22 cellular contexts compared by ENCODE assay signal in genomic region chr10:71424496-71425194, GRCh38. TPM values are rescaled to one million over a fixed set of nuclear protein-coding genes. Genes with fewer than 3 reads are reported as not detected.
DNase-seq lines count a peak whose midpoint lies in the region; ATAC-seq, FAIRE-seq and TF ChIP-seq lines count a peak whose summit lies in the region.
"Had no signal": no experiment of that assay in that cellular context is flagged by ENCODE, and none has a peak within 500 bp of the region (broad histone marks: within the 10 kb centered on the region; RNA-seq: fewer than 3 reads in every experiment).

No MANE protein-coding gene starts in this region.

- TF ChIP-seq POLR2A in A549 (IDR thresholded peaks at IDR 0.05; ENCODE audit: low read length) = no peak

- CTCF ChIA-PET in A549 (lab: Yijun Ruan, JAX) = interaction anchor here (0.8 to 1.6 kb wide), 3 partner anchors 145 to 472 kb away, joined by 3 to 5 read pairs (median 5); no protein-coding TSS in a partner anchor
- CTCF ChIA-PET in WTC11 (lab: Charles Lee) = interaction anchor here (1.3 kb wide), 1 partner anchor 29 kb away, joined by 3 read pairs; no protein-coding TSS in a partner anchor

- POLR2A ChIA-PET in A549 (lab: Yijun Ruan, JAX) = no interaction called here
- POLR2A ChIA-PET in WTC11 (lab: Charles Lee) = no interaction called here

- WGBS in A549 (ENCODE audit: missing lambda C conversion rate) = 55% methylated on average over 9 of the region's 9 CpGs

- H3K4me1 ChIP-seq in A549 = no peaks in the 10 kb centered on the region

- peaks cover 6% of the 10 kb centered on the region for H3K27me3 Mint-ChIP-seq in WTC11 (ENCODE audit: low read depth)

- H3K9me3 ChIP-seq in A549 = no peaks in the 10 kb centered on the region
- H3K9me3 ChIP-seq in SK-N-MC (ENCODE audit: low read depth, low read length) = no peaks in the 10 kb centered on the region

- no peak overlapping the region for H3K4me3 Mint-ChIP-seq in WTC11
- H3K4me3 Mint-ChIP-seq: CD4-positive, alpha-beta memory T cell had no signal

- ATAC-seq in A549 (peak; percentile 25 to 27; a peak in 1 of 6 replicates), WTC11 (no peak), GM19035 (IDR thresholded peaks at IDR 0.05; ENCODE audit: unreplicated experiment) (no peak)
- ATAC-seq: HepG2, PC-3 had no signal

- H3K27ac ChIP-seq in A549 (no peak overlapping the region), SK-N-MC (peak overlapping the region; percentile 96)
- H3K27ac ChIP-seq: RWPE1 had no signal

- H3K4me3 ChIP-seq in A549 = no peak overlapping the region
- H3K4me3 ChIP-seq in SK-N-MC = peak overlapping the region; percentile 42
- H3K4me3 ChIP-seq: GM12878 had no signal

- TF ChIP-seq RAD21 in A549 (conservative IDR thresholded peaks at IDR 0.05 in 1 of 2, IDR thresholded peaks at IDR 0.05 in 1 of 2) = no peak

- no peaks in the 10 kb centered on the region for H3K36me3 Mint-ChIP-seq in WTC11
- H3K36me3 Mint-ChIP-seq: CD4-positive, alpha-beta memory T cell had no signal

- DNase-seq in A549 (ENCODE audit: low read depth in 1 of 2, low spot score in 1 of 2) (no peak), SK-N-MC (ENCODE audit: low read depth, low spot score) (no peak), iPS-NIHi7 (ENCODE audit: extremely low spot score) (peak; percentile 4), posterior vena cava (ENCODE audit: low spot score) (peak; percentile 30), WTC11 (ENCODE audit: low spot score) (no peak)
- DNase-seq in stimulated activated CD4-positive, alpha-beta T cell treated with anti-CD3 and anti-CD28 coated beads, Interleukin-1b, Interleukin-23, amount 100 ng/mL, for 48 hours = no peak
- DNase-seq in effector CD4-positive, alpha-beta T cell = no peak
- DNase-seq: CD4-positive, alpha-beta memory T cell; EL; KBM-7; MV-4-11; NCI-H1694 treated with DMSO at 0.1 percent for 48 hours; NCI-H2107; NCI-H226; NCI-H524; PC-3; SIG-M5 had no signal

- peak overlapping the region; percentile 55 for H3K9ac ChIP-seq in SK-N-MC (ENCODE audit: insufficient read length)

- no peak for FAIRE-seq in A549 (lab: Jason Lieb, UNC)
- FAIRE-seq: GM12878, H54, HepG2 had no signal

- no peaks in the 10 kb centered on the region for H3K36me3 ChIP-seq in SK-N-MC (ENCODE audit: insufficient read depth, low read length)

- TF ChIP-seq EP300 in A549 (IDR thresholded peaks at IDR 0.05) = no peak

- peaks cover 6% of the 10 kb centered on the region for H3K4me1 Mint-ChIP-seq in WTC11
- H3K4me1 Mint-ChIP-seq: CD4-positive, alpha-beta memory T cell had no signal

- no peaks in the 10 kb centered on the region for H3K9me3 Mint-ChIP-seq in WTC11

- H3K27ac Mint-ChIP-seq in WTC11 = no peak overlapping the region; the same call in 1 of the 2 replicates
- H3K27ac Mint-ChIP-seq: CD4-positive, alpha-beta memory T cell had no signal

- intact Hi-C loops in posterior vena cava (cut with DNase I) = no loop called here

- H3K4me2 ChIP-seq in A549 = no peak overlapping the region

- TF ChIP-seq CTCF in A549 (IDR thresholded peaks at IDR 0.05) = no peak
- TF ChIP-seq CTCF in WTC11 (IDR thresholded peaks at IDR 0.05) = no peak

TF ChIP-seq in A549, 52 proteins besides CTCF, POLR2A, EP300 and RAD21:
- TF ChIP-seq HOXA7 (CRISPR knock-in tag; IDR thresholded peaks at IDR 0.05) (no peak), FOSL2 (IDR thresholded peaks at IDR 0.05) (no peak), FOSL2 (CRISPR knock-in tag; IDR thresholded peaks at IDR 0.05) (no peak), JUNB (IDR thresholded peaks at IDR 0.05) (no peak), HES2 (IDR thresholded peaks at IDR 0.05) (no peak), ATOH8 (CRISPR knock-in tag; IDR thresholded peaks at IDR 0.05; ENCODE audit: low read depth) (no peak), KDM1A (IDR thresholded peaks at IDR 0.05; ENCODE audit: low read depth) (no peak)

TF ChIP-seq in WTC11, 78 proteins besides CTCF, POLR2A, EP300 and RAD21:
- TF ChIP-seq MLX (CRISPR knock-in tag; IDR thresholded peaks at IDR 0.05) (no peak), TEAD1 (CRISPR knock-in tag; IDR thresholded peaks at IDR 0.05) (no peak), ZNF416 (CRISPR knock-in tag; IDR thresholded peaks at IDR 0.05) (no peak), PRRX2 (CRISPR knock-in tag; IDR thresholded peaks at IDR 0.05) (no peak), CREM (CRISPR knock-in tag; IDR thresholded peaks at IDR 0.05) (no peak), MAX (CRISPR knock-in tag; IDR thresholded peaks at IDR 0.05) (no peak), NR1H2 (CRISPR knock-in tag; IDR thresholded peaks at IDR 0.05) (no peak), ZNF671 (CRISPR knock-in tag; IDR thresholded peaks at IDR 0.05) (no peak), MYBL2 (CRISPR knock-in tag; IDR thresholded peaks at IDR 0.05) (no peak), E2F1 (CRISPR knock-in tag; IDR thresholded peaks at IDR 0.05) (no peak), RORB (CRISPR knock-in tag; IDR thresholded peaks at IDR 0.05) (no peak), USF1 (CRISPR knock-in tag; IDR thresholded peaks at IDR 0.05) (no peak)
TF ChIP-seq in WTC11: peak in this region for 0.

RNA-seq across cellular contexts. Expression of gene CDH23, which starts 27.9 kb away (rescaled TPM):
- polyA plus RNA-seq in A549 (2011; rRNA removed) (1.0 and 1.1 TPM in 2 replicates), A549 (2017; fragmentation: RNase III; extraction: RNeasy Plus Mini Kit Qiagen cat#74134 plus additional on column Dnase treatment) (2.1 to 2.3 TPM (median 2.1 TPM) in 3 replicates)
- 2.6 and 3.2 TPM in 2 replicates for polyA plus RNA-seq in A549 (2012; cell fraction: cytosol; rRNA removed)
- polyA plus RNA-seq in A549 (2012; cell fraction: nucleus; rRNA removed) = 2.8 and 3.7 TPM in 2 replicates
- 3.4 TPM in 2 replicates for polyA minus RNA-seq in A549 (2011; rRNA and poly(A)+ RNA removed)
- total RNA-seq in posterior vena cava (10 to 100 TPM; 24.5 to 43.0 TPM), WTC11 (2021) (2.1 to 3.1 TPM (median 2.9 TPM) in 3 replicates)
- total RNA-seq: HepG2, PC-3 had no signal

Comparison
In these comparisons a context has a peak if more than half of its experiments do, and no peak if none do; other contexts are left out.
1. ATAC-seq: peak in A549 (2 of 2); none in WTC11 (single experiment) and GM19035 (single experiment).
2. DNase-seq: peak in iPS-NIHi7 (single experiment) and posterior vena cava (single experiment); none in A549 (0 of 2), SK-N-MC (single experiment), stimulated activated CD4-positive, alpha-beta T cell treated with anti-CD3 and anti-CD28 coated beads, Interleukin-1b, Interleukin-23, amount 100 ng/mL, for 48 hours (single experiment), WTC11 (single experiment) and effector CD4-positive, alpha-beta T cell (single experiment).